ENCODE assay signal across 8 cellular contexts in genomic region chr1:243917863-243918565, GRCh38.
A peak's percentile ranks its signal among the peaks of the same experiment; 100 is the strongest.
DNase-seq lines count a peak whose midpoint lies in the region; ATAC-seq and TF ChIP-seq lines count a peak whose summit lies in the region.

No MANE protein-coding gene starts in this region.

- H3K27ac Mint-ChIP-seq in naive B cell, result peak overlapping the region in 1 of 6 donors; percentile 64

- H3K36me3 ChIP-seq in ectodermal cell (ENCODE audit: control insufficient read depth, insufficient read depth, low read length), result no peaks in the 10 kb centered on the region

- ATAC-seq in naive B cell (ENCODE audit: low read depth in 2 of 2) (peak in 1 of 2 donors; percentile 42), GM18502 (IDR thresholded peaks at IDR 0.05; ENCODE audit: poor library complexity, unreplicated experiment) (no peak)

- H3K9me3 ChIP-seq in ectodermal cell (ENCODE audit: control insufficient read depth, low read length), result no peaks in the 10 kb centered on the region

- H3K27me3 ChIP-seq in ectodermal cell (ENCODE audit: control insufficient read depth, insufficient read depth, low read length, poor library complexity, severe bottlenecking), result peaks cover 29% of the 10 kb centered on the region

- peaks cover 13 to 20% (median 14%) of the 10 kb centered on the region in 3 donors for H3K4me1 Mint-ChIP-seq in naive B cell

- H3K36me3 Mint-ChIP-seq in naive B cell, result peaks cover 0 to 6% of the 10 kb centered on the region in 2 donors

- H3K4me3 Mint-ChIP-seq in naive B cell, result peak overlapping the region; percentile 79 to 93 (median 89)

- peaks cover 0 to 2% (median 0%) of the 10 kb centered on the region in 7 donors for H3K9me3 Mint-ChIP-seq in naive B cell

- H3K4me3 ChIP-seq in AG09309 (ENCODE audit: control insufficient read depth, low read depth, low read length) (peak overlapping the region; percentile 50), ectodermal cell (ENCODE audit: insufficient read depth, low read depth, low read length) (peak overlapping the region; percentile 30)

- WGBS in ectodermal cell, 2 experiments, result 57 to 62% methylated on average over 9 to 10 of the region's 10 CpGs

- peak overlapping the region; percentile 75 for H3K27ac ChIP-seq in ectodermal cell (ENCODE audit: insufficient read depth, low read depth, low read length, poor library complexity, severe bottlenecking)

- TF ChIP-seq CTCF in AG09309 (IDR thresholded peaks at IDR 0.05; ENCODE audit: control insufficient read depth, insufficient read depth, low read depth, low read length, missing control alignments), result no peak

- H3K27me3 Mint-ChIP-seq in naive B cell, result peaks cover 51 to 71% (median 52%) of the 10 kb centered on the region in 3 donors

- H3K4me1 ChIP-seq in ectodermal cell (ENCODE audit: control insufficient read depth, insufficient read depth, low read length), result peaks cover 6% of the 10 kb centered on the region

- DNase-seq in AG09309 (ENCODE audit: low read depth) (no peak), M059J (ENCODE audit: low read depth) (peak; percentile 62), naive B cell (no peak), COR-L47 (lab: John Stamatoyannopoulos, UW) (no peak), pons (ENCODE audit: low spot score) (no peak), activated gamma-delta T cell (lab: John Stamatoyannopoulos, UW) (no peak)
